ENCODE assay signal across 10 cellular contexts in genomic region chr7:150736864-150737263, GRCh38. TPM values are rescaled to one million over a fixed set of nuclear protein-coding genes. Genes with fewer than 3 reads are reported as not detected.
A peak's percentile ranks its signal among the peaks of the same experiment; 100 is the strongest.
DNase-seq lines count a peak whose midpoint lies in the region; ATAC-seq and TF ChIP-seq lines count a peak whose summit lies in the region.
"Had no signal": no experiment of that assay in that cellular context is flagged by ENCODE, and none has a peak within 500 bp of the region (broad histone marks: within the 10 kb centered on the region; RNA-seq: fewer than 3 reads in every experiment).

No MANE protein-coding gene starts in this region.

- H3K9me3 Mint-ChIP-seq in activated T-cell treated with anti-CD3 and anti-CD28 coated beads, Interleukin-2, amount 50 U/mL, for 24 hours = peaks cover 4% of the 10 kb centered on the region

- peak overlapping the region in 1 of 2 donors; percentile 49 for H3K4me3 ChIP-seq in esophagus (ENCODE audit: low read depth in 1 of 2, low read length in 2 of 2)
- no peak overlapping the region for H3K4me3 ChIP-seq in testis
- H3K4me3 ChIP-seq: mucosa of descending colon had no signal

- H3K27me3 ChIP-seq in esophagus (ENCODE audit: control insufficient read depth in 1 of 2, insufficient read depth in 2 of 2, low read length in 2 of 2) (no peaks in the 10 kb centered on the region), testis (no peaks in the 10 kb centered on the region)

- peak; percentile 29 for ATAC-seq in HG03135 (IDR thresholded peaks at IDR 0.05; ENCODE audit: unreplicated experiment)
- ATAC-seq in GM21381 (IDR thresholded peaks at IDR 0.05; ENCODE audit: unreplicated experiment) = no peak

- peak overlapping the region; percentile 86 for H3K4me3 Mint-ChIP-seq in activated T-cell treated with anti-CD3 and anti-CD28 coated beads, Interleukin-2, amount 50 U/mL, for 24 hours

- no peak for TF ChIP-seq POLR2A in testis (IDR thresholded peaks at IDR 0.05)

- peak overlapping the region; percentile 97 for H3K27ac Mint-ChIP-seq in activated T-cell treated with anti-CD3 and anti-CD28 coated beads, Interleukin-2, amount 50 U/mL, for 24 hours

- peaks cover 79% of the 10 kb centered on the region for H3K4me1 Mint-ChIP-seq in activated T-cell treated with anti-CD3 and anti-CD28 coated beads, Interleukin-2, amount 50 U/mL, for 24 hours (ENCODE audit: low read depth)

- H3K9me3 ChIP-seq in esophagus (ENCODE audit: control insufficient read depth in 2 of 2, insufficient read depth in 1 of 2, low read depth in 1 of 2, low read length in 1 of 2) = no peaks in the 10 kb centered on the region
- H3K9me3 ChIP-seq in testis = no peaks in the 10 kb centered on the region
- H3K9me3 ChIP-seq: mucosa of descending colon had no signal

- H3K36me3 Mint-ChIP-seq in activated T-cell treated with anti-CD3 and anti-CD28 coated beads, Interleukin-2, amount 50 U/mL, for 24 hours (ENCODE audit: low read depth) = peaks cover 52% of the 10 kb centered on the region

- TF ChIP-seq CTCF in testis (IDR thresholded peaks at IDR 0.05) = no peak

- no peaks in the 10 kb centered on the region for H3K27me3 Mint-ChIP-seq in activated T-cell treated with anti-CD3 and anti-CD28 coated beads, Interleukin-2, amount 50 U/mL, for 24 hours

- DNase-seq in activated T-cell treated with anti-CD3 and anti-CD28 coated beads, Interleukin-2, amount 50 U/mL, for 24 hours = peak; percentile 69
- DNase-seq in activated T-cell treated with anti-CD3 and anti-CD28 coated beads for 4 hours (no peak), testis (no peak), posterior cingulate gyrus (no peak), RKO (ENCODE audit: low spot score) (no peak)

- 44 to 51% methylated on average over 4 of the region's 4 CpGs for WGBS in esophagus, 2 donors
- WGBS in testis, 2 donors = 48 to 55% methylated on average over 4 of the region's 4 CpGs

- H3K4me1 ChIP-seq in esophagus (ENCODE audit: control insufficient read depth in 2 of 2, insufficient read depth in 2 of 2, low read length in 1 of 2) = no peaks in the 10 kb centered on the region
- no peaks in the 10 kb centered on the region for H3K4me1 ChIP-seq in testis

- H3K36me3 ChIP-seq in esophagus (ENCODE audit: control insufficient read depth in 2 of 2, insufficient read depth in 2 of 2, low read length in 1 of 2) (no peaks in the 10 kb centered on the region), testis (ENCODE audit: low read depth, missing control alignments) (no peaks in the 10 kb centered on the region)

- H3K27ac ChIP-seq in esophagus (ENCODE audit: low read depth in 2 of 2, low read length in 1 of 2) = peak overlapping the region; percentile 29 to 79
- peak overlapping the region; percentile 57 for H3K27ac ChIP-seq in testis

- intact Hi-C loops in testis (cut with DNase I; ENCODE audit: low total_unique reads) (no loop called here), posterior cingulate gyrus (cut with DNase I) (no loop called here)

RNA-seq across cellular contexts. Expression of gene GIMAP5, which starts 0.4 kb away (rescaled TPM):
- polyA plus RNA-seq in esophagus (1 to 10 TPM; 5.2 to 7.6 TPM), testis (ENCODE audit: insufficient read depth, low read depth, low replicate concordance) (13.6 TPM)
- 10 to 100 TPM in 1 of 2 donors, 1 to 10 TPM in 1; 8.4 to 10.6 TPM for total RNA-seq in testis

RNA-seq across cellular contexts. Expression of gene GIMAP1, which starts 20.5 kb away (rescaled TPM):
- 1 to 10 TPM; 1.2 to 1.5 TPM for polyA plus RNA-seq in esophagus
- 1 to 10 TPM; 1.4 to 1.7 TPM for total RNA-seq in testis
- polyA plus RNA-seq in testis (ENCODE audit: insufficient read depth, low read depth, low replicate concordance) = 2.8 TPM
- total RNA-seq: SK-MEL-5 had no signal

RNA-seq across cellular contexts. Expression of gene GIMAP2, which starts 51.4 kb away (rescaled TPM):
- 1 to 10 TPM in 1 of 2 donors, under 1 TPM in 1; 0.90 to 2.1 TPM for polyA plus RNA-seq in esophagus
- total RNA-seq in testis = 1 to 10 TPM; 1.9 to 2.4 TPM
- 6.5 TPM for polyA plus RNA-seq in testis (ENCODE audit: insufficient read depth, low read depth, low replicate concordance)
